In genomic region chr14:70833884-70834283, GRCh38 we compare ENCODE assay signal across 2 cellular contexts.
TF ChIP-seq lines count a peak whose summit lies in the region.

No MANE protein-coding gene starts in this region.

TF ChIP-seq in WTC11, 78 proteins besides CTCF, POLR2A, EP300 and RAD21:
- TF ChIP-seq TEAD4 (CRISPR knock-in tag; IDR thresholded peaks at IDR 0.05) (no peak), FOXK1 (CRISPR knock-in tag; IDR thresholded peaks at IDR 0.05) (no peak), GTF2I (CRISPR knock-in tag; conservative IDR thresholded peaks at IDR 0.05) (0 out of 2 replicates have a peak, but pooled peaks have one; percentile 42), ZNF138 (CRISPR knock-in tag; conservative IDR thresholded peaks at IDR 0.05) (no peak)

TF ChIP-seq in H1, 55 proteins besides CTCF, POLR2A, EP300 and RAD21:
- TF ChIP-seq KDM1A (IDR thresholded peaks at IDR 0.05; ENCODE audit: borderline replicate concordance, low read length) (0 out of 2 replicates have a peak, but pooled peaks have one; percentile 78), HDAC2 (IDR thresholded peaks at IDR 0.05; ENCODE audit: borderline replicate concordance in 1 of 2, low read depth in 2 of 2, low read length in 2 of 2) (0 out of 4 replicates have a peak, but pooled peaks of 1 of the 2 experiments have one; percentile 46), MAFK (IDR thresholded peaks at IDR 0.05; ENCODE audit: low read depth, low read length) (no peak), YY1 (IDR thresholded peaks at IDR 0.05; ENCODE audit: low read depth, low read length) (no peak), RFX5 (IDR thresholded peaks at IDR 0.05; ENCODE audit: borderline replicate concordance, low read depth, low read length) (no peak)
- TF ChIP-seq, protein P1, sequence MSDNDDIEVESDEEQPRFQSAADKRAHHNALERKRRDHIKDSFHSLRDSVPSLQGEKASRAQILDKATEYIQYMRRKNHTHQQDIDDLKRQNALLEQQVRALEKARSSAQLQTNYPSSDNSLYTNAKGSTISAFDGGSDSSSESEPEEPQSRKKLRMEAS (IDR thresholded peaks at IDR 0.05) = no peak
